In genomic region chr4:84493092-84493850, GRCh38 we compare ENCODE assay signal across 10 cellular contexts. TPM values are rescaled to one million over a fixed set of nuclear protein-coding genes. Genes with fewer than 3 reads are reported as not detected.
DNase-seq lines count a peak whose midpoint lies in the region; ATAC-seq and TF ChIP-seq lines count a peak whose summit lies in the region.
"Had no signal": no experiment of that assay in that cellular context is flagged by ENCODE, and none has a peak within 500 bp of the region (broad histone marks: within the 10 kb centered on the region; RNA-seq: fewer than 3 reads in every experiment).

No MANE protein-coding gene starts in this region.

- TF ChIP-seq EP300 in transverse colon (IDR thresholded peaks at IDR 0.05; ENCODE audit: low read depth), result no peak

- H3K9me3 ChIP-seq in heart right ventricle (no peaks in the 10 kb centered on the region), transverse colon (no peaks in the 10 kb centered on the region), MG63 (no peaks in the 10 kb centered on the region)
- H3K9me3 ChIP-seq: HAP-1 had no signal

- H3K27ac ChIP-seq in heart right ventricle (no peak overlapping the region), transverse colon (no peak overlapping the region)

- H3K36me3 ChIP-seq in heart right ventricle, result no peaks in the 10 kb centered on the region
- H3K36me3 ChIP-seq in transverse colon, result no peaks in the 10 kb centered on the region
- H3K36me3 ChIP-seq in MG63, result peaks cover 5% of the 10 kb centered on the region; the same call in 1 of the 2 replicates

- intact Hi-C loops in left cardiac atrium (cut with DNase I) (no loop called here), heart right ventricle (cut with DNase I) (no loop called here), transverse colon (cut with DNase I; ENCODE audit: low total_unique reads) (no loop called here), sciatic nerve (cut with DNase I) (no loop called here)

- peaks cover 40 to 99% (median 98%) of the 10 kb centered on the region in 7 donors for H3K27me3 ChIP-seq in heart right ventricle
- peaks cover 100% of the 10 kb centered on the region for H3K27me3 ChIP-seq in transverse colon
- H3K27me3 ChIP-seq in MG63, result no peaks in the 10 kb centered on the region

- ATAC-seq in left cardiac atrium (no peak), heart right ventricle (no peak), sciatic nerve (no peak)

- TF ChIP-seq POLR2A in transverse colon (IDR thresholded peaks at IDR 0.05), result no peak

- DNase-seq in left cardiac atrium (peak; percentile 24), heart right ventricle (no peak), astrocyte of the hippocampus (ENCODE audit: low read depth, low spot score) (peak; percentile 39), kidney tubule cell (ENCODE audit: low spot score) (peak; percentile 26), transverse colon (peak; percentile 21), MG63 (no peak), NCI-H128 (lab: John Stamatoyannopoulos, UW; ENCODE audit: unreplicated experiment) (no peak), sciatic nerve (ENCODE audit: low spot score) (no peak)
- DNase-seq: CD8-positive, alpha-beta memory T cell had no signal

- in situ Hi-C loops in transverse colon (cut with MboI; ENCODE audit: low pct_ligation_motif_present in 1 of 4, low pct_unique_long_range_greater_than_20kb in 1 of 4, low sequenced_read_pairs in 3 of 4), result no loop called here

- TF ChIP-seq CTCF in heart right ventricle (IDR thresholded peaks at IDR 0.05) (no peak), transverse colon (IDR thresholded peaks at IDR 0.05) (no peak)

- H3K4me3 ChIP-seq in heart right ventricle, result peak overlapping the region in 4 of 10 donors; percentile 1 to 22 (median 4)
- H3K4me3 ChIP-seq in transverse colon, result peak overlapping the region in 2 of 4 donors; percentile 3 to 15
- no peak overlapping the region for H3K4me3 ChIP-seq in MG63
- H3K4me3 ChIP-seq: HAP-1 had no signal

- WGBS in heart right ventricle, 2 donors, result 2 to 3% methylated on average over 57 to 62 of the region's 62 CpGs
- WGBS in transverse colon (ENCODE audit: low coverage in 1 of 2), 2 donors, result 7 to 11% methylated on average over 4 to 62 of the region's 62 CpGs

- H3K4me1 ChIP-seq in heart right ventricle (peaks cover 0 to 37% (median 17%) of the 10 kb centered on the region in 9 donors), transverse colon (peaks cover 8 to 31% (median 25%) of the 10 kb centered on the region in 4 donors)

RNA-seq across cellular contexts. Expression of gene NKX6-1, which starts 5.8 kb away (rescaled TPM):
- not detected for total RNA-seq in left cardiac atrium
- not detected for total RNA-seq in heart right ventricle
- not detected for polyA plus RNA-seq in heart right ventricle
- total RNA-seq in transverse colon, result under 1 TPM in 1 of 4 donors, not detected in 3; 0.14 TPM
- 0.52 and 2.6 TPM in 2 replicates for total RNA-seq in MG63 (2014; rRNA removed; shearing (Covaris generic); ENCODE audit: low replicate concordance)
- not detected for total RNA-seq in sciatic nerve
- total RNA-seq: CD8-positive, alpha-beta memory T cell had no signal
- polyA plus RNA-seq: CD8-positive, alpha-beta memory T cell had no signal

Comparison
In these comparisons a context has a peak if more than half of its experiments do, and no peak if none do; other contexts are left out.
1. DNase-seq: peak in left cardiac atrium (single experiment), astrocyte of the hippocampus (single experiment), kidney tubule cell (single experiment) and transverse colon (single experiment); none in heart right ventricle (0 of 2), MG63 (single experiment), NCI-H128 (single experiment) and sciatic nerve (single experiment).